In genomic region chr2:238618884-238619283, GRCh38 we compare ENCODE assay signal across 7 cellular contexts.
DNase-seq lines count a peak whose midpoint lies in the region; ATAC-seq and TF ChIP-seq lines count a peak whose summit lies in the region.
"Not testable (repeated sequence)": the region's sequence is repeated elsewhere in the genome, so short reads cannot be mapped to it uniquely, and the experiment has no call there.

No MANE protein-coding gene starts in this region.

- H3K9me3 Mint-ChIP-seq in GM23338; activated CD8-positive, alpha-beta T cell treated with anti-CD3 and anti-CD28 coated beads for 36 hours; endodermal cell: not testable (repeated sequence)

- POLR2A ChIA-PET in activated CD8-positive, alpha-beta T cell treated with anti-CD3 and anti-CD28 coated beads for 36 hours (lab: Charles Lee) = not testable (repeated sequence)

- H3K4me2 ChIP-seq in GM23338; osteoblast (ENCODE audit: insufficient read depth, low read length): not testable (repeated sequence)

- not testable (repeated sequence) for H3K9me2 ChIP-seq in GM23338 (ENCODE audit: insufficient read depth)

- H3K4me1 ChIP-seq in GM23338 (ENCODE audit: insufficient read depth); endodermal cell (ENCODE audit: control insufficient read depth, insufficient read depth, low read length); osteoblast (ENCODE audit: insufficient read depth, low read length): not testable (repeated sequence)

- not testable (repeated sequence) for H3K27me3 Mint-ChIP-seq in GM23338 (ENCODE audit: insufficient read depth, low read depth, poor library complexity); endodermal cell (ENCODE audit: insufficient read depth)
- peaks cover 15% of the 10 kb centered on the region for H3K27me3 Mint-ChIP-seq in activated CD8-positive, alpha-beta T cell treated with anti-CD3 and anti-CD28 coated beads for 36 hours

- not testable (repeated sequence) for H3K27ac Mint-ChIP-seq in GM23338; activated CD8-positive, alpha-beta T cell treated with anti-CD3 and anti-CD28 coated beads for 36 hours; endodermal cell

- H3K36me3 ChIP-seq in GM23338 (ENCODE audit: insufficient read depth); endodermal cell (ENCODE audit: control insufficient read depth, insufficient read depth, low read length); osteoblast (ENCODE audit: insufficient read depth, low read length): not testable (repeated sequence)

- not testable (repeated sequence) for H3K9me3 ChIP-seq in endodermal cell (ENCODE audit: control insufficient read depth, low read length); osteoblast (ENCODE audit: low read depth, low read length)

- H3K36me3 Mint-ChIP-seq in GM23338 (ENCODE audit: low read depth); activated CD8-positive, alpha-beta T cell treated with anti-CD3 and anti-CD28 coated beads for 36 hours (ENCODE audit: low read depth); endodermal cell (ENCODE audit: low read depth): not testable (repeated sequence)

- H2AFZ ChIP-seq in GM23338; osteoblast (ENCODE audit: low read length): not testable (repeated sequence)

- not testable (repeated sequence) for DNase-seq in AG10803 (ENCODE audit: low read depth); GM23338 (ENCODE audit: low spot score); activated CD8-positive, alpha-beta T cell treated with anti-CD3 and anti-CD28 coated beads for 36 hours; endodermal cell; foreskin fibroblast; osteoblast (ENCODE audit: insufficient read length, low spot score, missing footprints)

- H3F3A ChIP-seq in GM23338 (replicated peaks; ENCODE audit: low read depth) = not testable (repeated sequence)

- intact Hi-C loops in activated CD8-positive, alpha-beta T cell treated with anti-CD3 and anti-CD28 coated beads for 36 hours (cut with micrococcal nuclease) = not testable (repeated sequence)

- not testable (repeated sequence) for H3K9ac ChIP-seq in endodermal cell (ENCODE audit: extremely low read depth, low read length, poor library complexity, severe bottlenecking)

- ATAC-seq in GM23338; activated CD8-positive, alpha-beta T cell treated with anti-CD3 and anti-CD28 coated beads for 36 hours: not testable (repeated sequence)

- not testable (repeated sequence) for H3K4me3 ChIP-seq in AG10803 (ENCODE audit: low read length); GM23338; endodermal cell (ENCODE audit: low read length); foreskin fibroblast (ENCODE audit: low read depth in 1 of 2, low read length in 2 of 2); osteoblast (ENCODE audit: insufficient read depth, low read length)

- not testable (repeated sequence) for H4K20me1 ChIP-seq in GM23338 (replicated peaks; ENCODE audit: insufficient read depth); osteoblast (ENCODE audit: insufficient read depth, low read length)

- CTCF ChIA-PET in activated CD8-positive, alpha-beta T cell treated with anti-CD3 and anti-CD28 coated beads for 36 hours (lab: Charles Lee) = not testable (repeated sequence)

- not testable (repeated sequence) for H3K79me2 ChIP-seq in GM23338 (replicated peaks; ENCODE audit: insufficient read depth); osteoblast (ENCODE audit: insufficient read depth, low read length)

- H3K4me1 Mint-ChIP-seq in GM23338; activated CD8-positive, alpha-beta T cell treated with anti-CD3 and anti-CD28 coated beads for 36 hours (ENCODE audit: low read depth); endodermal cell: not testable (repeated sequence)

- not testable (repeated sequence) for H3K27ac ChIP-seq in GM23338 (ENCODE audit: low read depth); endodermal cell (ENCODE audit: low read depth, low read length); osteoblast (ENCODE audit: low read depth, low read length)

- H3K4me3 Mint-ChIP-seq in GM23338; activated CD8-positive, alpha-beta T cell treated with anti-CD3 and anti-CD28 coated beads for 36 hours; endodermal cell: not testable (repeated sequence)

- not testable (repeated sequence) for H3K27me3 ChIP-seq in GM23338 (ENCODE audit: insufficient read depth); endodermal cell (ENCODE audit: control insufficient read depth, insufficient read depth, low read length, poor library complexity, severe bottlenecking); osteoblast (ENCODE audit: insufficient read depth, low read length)

- TF ChIP-seq CTCF in AG10803 (conservative IDR thresholded peaks at IDR 0.05; ENCODE audit: low read length) (peak; percentile 31), GM23338 (conservative IDR thresholded peaks at IDR 0.05; ENCODE audit: low read depth in 2 of 2) (peak; percentile 26 to 47), LNCAP (IDR thresholded peaks at IDR 0.05) (peak; percentile 32; the same call in 1 of the 2 replicates), endodermal cell (conservative IDR thresholded peaks at IDR 0.05) (peak; percentile 65), foreskin fibroblast (IDR thresholded peaks at IDR 0.05; ENCODE audit: low read depth, low read length) (peak; percentile 6), osteoblast (IDR thresholded peaks at IDR 0.05; ENCODE audit: extremely low read depth, low read depth, low read length) (peak; percentile 38)
- peak; percentile 22 for TF ChIP-seq CTCF in activated CD8-positive, alpha-beta T cell treated with anti-CD3 and anti-CD28 coated beads for 36 hours (IDR thresholded peaks at IDR 0.05)

Comparison
In these comparisons a context has a peak if more than half of its experiments do, and no peak if none do; other contexts are left out.
1. CTCF ChIP-seq: peak in every context shown above with its lines; median percentile 65 in endodermal cell; 38 in osteoblast; 36 in GM23338; 32 in LNCAP; 31 in AG10803; 22 in activated CD8-positive, alpha-beta T cell treated with anti-CD3 and anti-CD28 coated beads for 36 hours; 6 in foreskin fibroblast.